Comparison of ENCODE assay signal across 2 cellular contexts in the genomic region with DNA sequence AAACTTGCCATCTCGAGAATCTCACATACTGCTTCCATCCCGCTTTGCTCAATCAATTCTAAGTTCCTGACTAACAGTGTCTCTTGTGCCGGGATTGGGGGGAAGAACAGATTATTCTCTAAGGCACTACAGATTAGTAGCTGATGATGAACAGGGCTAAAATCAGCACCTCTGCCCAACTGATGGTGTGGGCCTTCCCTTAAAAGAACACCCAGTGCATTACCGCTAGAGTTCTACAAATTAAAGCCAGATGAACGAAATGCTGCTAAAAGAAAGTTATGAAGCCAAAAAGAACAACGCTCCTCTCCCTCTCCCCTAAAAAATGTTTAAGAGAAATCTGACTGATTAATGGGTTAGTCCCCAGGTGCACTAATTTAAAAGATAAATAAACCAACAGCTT.
A peak's percentile ranks its signal among the peaks of the same experiment; 100 is the strongest.
TF ChIP-seq lines count a peak whose summit lies in the region.

No MANE protein-coding gene starts in this region.

TF ChIP-seq in IMR-90, 13 proteins besides CTCF, POLR2A, EP300 and RAD21:
- TF ChIP-seq MXI1 (IDR thresholded peaks at IDR 0.05; ENCODE audit: borderline replicate concordance, low read depth, low read length) (no peak), FOS (IDR thresholded peaks at IDR 0.05; ENCODE audit: low read depth, low read length) (no peak), NFE2L2 (IDR thresholded peaks at IDR 0.05; ENCODE audit: low read depth, low read length) (no peak), RFX5 (IDR thresholded peaks at IDR 0.05; ENCODE audit: low read depth, low read length) (no peak), USF2 (IDR thresholded peaks at IDR 0.05; ENCODE audit: low read depth, low read length) (no peak), CEBPB (IDR thresholded peaks at IDR 0.05; ENCODE audit: low read depth, low read length) (no peak), MAZ (IDR thresholded peaks at IDR 0.05; ENCODE audit: borderline replicate concordance, low read depth, low read length) (no peak), SMC3 (IDR thresholded peaks at IDR 0.05; ENCODE audit: low read depth, low read length) (no peak), MAFK (IDR thresholded peaks at IDR 0.05; ENCODE audit: low read depth, low read length) (no peak), RCOR1 (IDR thresholded peaks at IDR 0.05; ENCODE audit: insufficient replicate concordance, low read length) (no peak), BHLHE40 (IDR thresholded peaks at IDR 0.05; ENCODE audit: low read depth, low read length) (no peak), ELK1 (IDR thresholded peaks at IDR 0.05; ENCODE audit: borderline replicate concordance, low read depth, low read length) (no peak), CHD1 (IDR thresholded peaks at IDR 0.05; ENCODE audit: low read depth, low read length) (no peak)

TF ChIP-seq in GM12878, 131 proteins besides CTCF, POLR2A, EP300 and RAD21:
- no peak for TF ChIP-seq IRF4 (IDR thresholded peaks at IDR 0.05; ENCODE audit: low read depth, low read length)
- TF ChIP-seq USF2 (IDR thresholded peaks at IDR 0.05; ENCODE audit: borderline replicate concordance, low read depth, low read length): no peak
- TF ChIP-seq, protein P1, sequence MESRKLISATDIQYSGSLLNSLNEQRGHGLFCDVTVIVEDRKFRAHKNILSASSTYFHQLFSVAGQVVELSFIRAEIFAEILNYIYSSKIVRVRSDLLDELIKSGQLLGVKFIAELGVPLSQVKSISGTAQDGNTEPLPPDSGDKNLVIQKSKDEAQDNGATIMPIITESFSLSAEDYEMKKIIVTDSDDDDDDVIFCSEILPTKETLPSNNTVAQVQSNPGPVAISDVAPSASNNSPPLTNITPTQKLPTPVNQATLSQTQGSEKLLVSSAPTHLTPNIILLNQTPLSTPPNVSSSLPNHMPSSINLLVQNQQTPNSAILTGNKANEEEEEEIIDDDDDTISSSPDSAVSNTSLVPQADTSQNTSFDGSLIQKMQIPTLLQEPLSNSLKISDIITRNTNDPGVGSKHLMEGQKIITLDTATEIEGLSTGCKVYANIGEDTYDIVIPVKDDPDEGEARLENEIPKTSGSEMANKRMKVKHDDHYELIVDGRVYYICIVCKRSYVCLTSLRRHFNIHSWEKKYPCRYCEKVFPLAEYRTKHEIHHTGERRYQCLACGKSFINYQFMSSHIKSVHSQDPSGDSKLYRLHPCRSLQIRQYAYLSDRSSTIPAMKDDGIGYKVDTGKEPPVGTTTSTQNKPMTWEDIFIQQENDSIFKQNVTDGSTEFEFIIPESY (IDR thresholded peaks at IDR 0.05): peak; percentile 53; the same call in 1 of the 2 replicates
- no peak for TF ChIP-seq ZSCAN29 (IDR thresholded peaks at IDR 0.05)
- no peak for TF ChIP-seq ETV6 (conservative IDR thresholded peaks at IDR 0.05 in 1 of 2, IDR thresholded peaks at IDR 0.05 in 1 of 2; ENCODE audit: borderline replicate concordance in 1 of 2, low read depth in 1 of 2)
- no peak for TF ChIP-seq PAX8 (IDR thresholded peaks at IDR 0.05)
